8 cellular contexts compared by ENCODE assay signal in genomic region chr7:38342135-38342534, GRCh38.
DNase-seq lines count a peak whose midpoint lies in the region; ATAC-seq and TF ChIP-seq lines count a peak whose summit lies in the region.
"Not testable (repeated sequence)": the region's sequence is repeated elsewhere in the genome, so short reads cannot be mapped to it uniquely, and the experiment has no call there.

No MANE protein-coding gene starts in this region.

- H3K27ac Mint-ChIP-seq in CD14-positive monocyte (peak overlapping the region in 5 of 7 donors; percentile 7 to 83 (median 67)), GM23338 (0 out of 2 replicates have a peak overlapping the region, but pooled peaks have one; percentile 14)
- H3K27ac Mint-ChIP-seq in activated T-cell treated with anti-CD3 and anti-CD28 coated beads, Interleukin-2, amount 50 U/mL, for 24 hours: peak overlapping the region; percentile 89
- H3K27ac Mint-ChIP-seq in activated naive CD8-positive, alpha-beta T cell treated with anti-CD3 and anti-CD28 coated beads for 36 hours: peak overlapping the region; percentile 89
- peak overlapping the region; percentile 83 for H3K27ac Mint-ChIP-seq in stimulated activated naive CD8-positive, alpha-beta T cell treated with anti-CD3 and anti-CD28 coated beads, Interleukin-15, Interleukin-2, amounts not matched to agents 100 ng/mL and 50 ng/mL, for 24 hours

- H3K36me3 ChIP-seq in GM23338 (ENCODE audit: insufficient read depth); WERI-Rb-1; cardiac muscle cell: not testable (repeated sequence)

- H3K4me3 ChIP-seq in GM23338; WERI-Rb-1 (ENCODE audit: low read depth, low read length); cardiac muscle cell: not testable (repeated sequence)

- intact Hi-C loops in CD14-positive monocyte (cut with micrococcal nuclease): not testable (repeated sequence)

- H3K4me2 ChIP-seq in GM23338: not testable (repeated sequence)

- ATAC-seq in GM23338: not testable (repeated sequence)

- not testable (repeated sequence) for H3K79me2 ChIP-seq in GM23338 (replicated peaks; ENCODE audit: insufficient read depth)

- not testable (repeated sequence) for H3K36me3 Mint-ChIP-seq in CD14-positive monocyte; GM23338 (ENCODE audit: low read depth); activated T-cell treated with anti-CD3 and anti-CD28 coated beads, Interleukin-2, amount 50 U/mL, for 24 hours (ENCODE audit: low read depth); activated naive CD8-positive, alpha-beta T cell treated with anti-CD3 and anti-CD28 coated beads for 36 hours; stimulated activated naive CD8-positive, alpha-beta T cell treated with anti-CD3 and anti-CD28 coated beads, Interleukin-15, Interleukin-2, amounts not matched to agents 100 ng/mL and 50 ng/mL, for 24 hours (ENCODE audit: low read depth)

- H3F3A ChIP-seq in GM23338 (replicated peaks; ENCODE audit: low read depth): not testable (repeated sequence)

- not testable (repeated sequence) for TF ChIP-seq CTCF in CD14-positive monocyte (IDR thresholded peaks at IDR 0.05); GM23338 (conservative IDR thresholded peaks at IDR 0.05; ENCODE audit: low read depth in 2 of 2); WERI-Rb-1 (IDR thresholded peaks at IDR 0.05; ENCODE audit: low read depth, low read length); cardiac muscle cell (IDR thresholded peaks at IDR 0.05; ENCODE audit: low read depth, low read length)

- H4K20me1 ChIP-seq in GM23338 (replicated peaks; ENCODE audit: insufficient read depth): not testable (repeated sequence)

- not testable (repeated sequence) for H3K9me2 ChIP-seq in GM23338 (ENCODE audit: insufficient read depth)

- H3K4me1 ChIP-seq in GM23338 (ENCODE audit: insufficient read depth): not testable (repeated sequence)
- H3K4me1 ChIP-seq in cardiac muscle cell (ENCODE audit: low read depth): peaks cover 11% of the 10 kb centered on the region

- H3K9me3 Mint-ChIP-seq in CD14-positive monocyte; GM23338; activated T-cell treated with anti-CD3 and anti-CD28 coated beads, Interleukin-2, amount 50 U/mL, for 24 hours; activated naive CD8-positive, alpha-beta T cell treated with anti-CD3 and anti-CD28 coated beads for 36 hours; stimulated activated naive CD8-positive, alpha-beta T cell treated with anti-CD3 and anti-CD28 coated beads, Interleukin-15, Interleukin-2, amounts not matched to agents 100 ng/mL and 50 ng/mL, for 24 hours: not testable (repeated sequence)

- not testable (repeated sequence) for H2AFZ ChIP-seq in GM23338

- H3K9me3 ChIP-seq in WERI-Rb-1 (ENCODE audit: severe bottlenecking); cardiac muscle cell (ENCODE audit: low read depth): not testable (repeated sequence)

- H3K4me3 Mint-ChIP-seq in CD14-positive monocyte, GM23338: not testable (repeated sequence)
- H3K4me3 Mint-ChIP-seq in activated T-cell treated with anti-CD3 and anti-CD28 coated beads, Interleukin-2, amount 50 U/mL, for 24 hours: peak overlapping the region; percentile 82
- peak overlapping the region; percentile 81 for H3K4me3 Mint-ChIP-seq in activated naive CD8-positive, alpha-beta T cell treated with anti-CD3 and anti-CD28 coated beads for 36 hours
- H3K4me3 Mint-ChIP-seq in stimulated activated naive CD8-positive, alpha-beta T cell treated with anti-CD3 and anti-CD28 coated beads, Interleukin-15, Interleukin-2, amounts not matched to agents 100 ng/mL and 50 ng/mL, for 24 hours: peak overlapping the region; percentile 85

- H3K27me3 Mint-ChIP-seq in CD14-positive monocyte (ENCODE audit: low read depth in 3 of 3); GM23338 (ENCODE audit: insufficient read depth, low read depth, poor library complexity); activated T-cell treated with anti-CD3 and anti-CD28 coated beads, Interleukin-2, amount 50 U/mL, for 24 hours; activated naive CD8-positive, alpha-beta T cell treated with anti-CD3 and anti-CD28 coated beads for 36 hours; stimulated activated naive CD8-positive, alpha-beta T cell treated with anti-CD3 and anti-CD28 coated beads, Interleukin-15, Interleukin-2, amounts not matched to agents 100 ng/mL and 50 ng/mL, for 24 hours: not testable (repeated sequence)

- H3K27ac ChIP-seq in GM23338 (ENCODE audit: low read depth): not testable (repeated sequence)
- H3K27ac ChIP-seq in WERI-Rb-1 (peak overlapping the region; percentile 90), cardiac muscle cell (peak overlapping the region; percentile 13)

- DNase-seq in CD14-positive monocyte (ENCODE audit: low spot score); GM23338 (ENCODE audit: low spot score); WERI-Rb-1; activated T-cell treated with anti-CD3 and anti-CD28 coated beads, Interleukin-2, amount 50 U/mL, for 24 hours; activated naive CD8-positive, alpha-beta T cell treated with anti-CD3 and anti-CD28 coated beads for 36 hours; cardiac muscle cell (ENCODE audit: low read depth in 1 of 2, low spot score in 1 of 2): not testable (repeated sequence)
- DNase-seq in OCI-M1 (lab: John Stamatoyannopoulos, UW): peak; percentile 19

- peaks cover 48% of the 10 kb centered on the region for H3K4me1 Mint-ChIP-seq in CD14-positive monocyte
- peaks cover 18% of the 10 kb centered on the region for H3K4me1 Mint-ChIP-seq in GM23338
- H3K4me1 Mint-ChIP-seq in activated T-cell treated with anti-CD3 and anti-CD28 coated beads, Interleukin-2, amount 50 U/mL, for 24 hours (ENCODE audit: low read depth): peaks cover 62% of the 10 kb centered on the region
- H3K4me1 Mint-ChIP-seq in activated naive CD8-positive, alpha-beta T cell treated with anti-CD3 and anti-CD28 coated beads for 36 hours: peaks cover 45% of the 10 kb centered on the region
- H3K4me1 Mint-ChIP-seq in stimulated activated naive CD8-positive, alpha-beta T cell treated with anti-CD3 and anti-CD28 coated beads, Interleukin-15, Interleukin-2, amounts not matched to agents 100 ng/mL and 50 ng/mL, for 24 hours (ENCODE audit: low read depth): peaks cover 57% of the 10 kb centered on the region

- not testable (repeated sequence) for H3K27me3 ChIP-seq in GM23338 (ENCODE audit: insufficient read depth); WERI-Rb-1 (ENCODE audit: insufficient read depth, low read depth, severe bottlenecking); cardiac muscle cell

Comparison
In these comparisons a context has a peak if more than half of its experiments do, and no peak if none do; other contexts are left out.
1. H3K27ac Mint-ChIP-seq: peak in every context shown above with its lines; median percentile 89 in activated T-cell treated with anti-CD3 and anti-CD28 coated beads, Interleukin-2, amount 50 U/mL, for 24 hours; 89 in activated naive CD8-positive, alpha-beta T cell treated with anti-CD3 and anti-CD28 coated beads for 36 hours; 83 in stimulated activated naive CD8-positive, alpha-beta T cell treated with anti-CD3 and anti-CD28 coated beads, Interleukin-15, Interleukin-2, amounts not matched to agents 100 ng/mL and 50 ng/mL, for 24 hours; 67 in CD14-positive monocyte; 14 in GM23338.